Comparison of ENCODE assay signal across 8 cellular contexts in the genomic region with DNA sequence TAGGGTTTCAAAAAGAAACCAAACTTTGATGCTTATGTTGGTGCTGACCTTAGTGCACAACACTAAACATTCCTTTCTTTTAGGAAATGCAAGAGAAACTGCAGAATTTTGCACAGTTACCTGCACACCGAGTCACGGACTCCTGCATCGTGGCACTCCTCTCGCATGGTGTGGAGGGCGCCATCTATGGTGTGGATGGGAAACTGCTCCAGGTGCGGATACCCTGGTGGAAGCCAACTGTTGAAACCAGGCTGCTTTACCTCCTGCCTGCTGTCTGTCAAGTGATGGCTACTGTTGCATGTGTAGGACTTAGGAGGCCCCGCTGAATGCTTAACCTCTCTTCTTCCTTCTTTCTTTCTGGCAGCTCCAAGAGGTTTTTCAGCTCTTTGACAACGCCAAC.
DNase-seq lines count a peak whose midpoint lies in the region; ATAC-seq, FAIRE-seq and TF ChIP-seq lines count a peak whose summit lies in the region.

No MANE protein-coding gene starts in this region.

- H3K9me3 ChIP-seq in neutrophil = no peaks in the 10 kb centered on the region

- no peak for FAIRE-seq in D721Med (lab: Jason Lieb, UNC)

- DNase-seq in D721Med (ENCODE audit: insufficient read length, low spot score) (no peak), DMS153 treated with DMSO at 0.1 percent for 48 hours (lab: John Stamatoyannopoulos, UW; ENCODE audit: unreplicated experiment) (no peak), NCI-H1930 (lab: John Stamatoyannopoulos, UW) (no peak)
- peak; percentile 70 for DNase-seq in activated CD4-positive, alpha-beta T cell treated with anti-CD3 and anti-CD28 coated beads for 48 hours
- peak; percentile 60 for DNase-seq in effector CD4-positive, alpha-beta T cell

- H3K4me1 ChIP-seq in neutrophil (ENCODE audit: control insufficient read depth in 1 of 2, insufficient read depth in 1 of 2, low read depth in 1 of 2, low read length in 1 of 2) = peaks cover 33 to 36% of the 10 kb centered on the region in 2 experiments

- H3K4me3 ChIP-seq in neutrophil (ENCODE audit: low read depth in 1 of 2, low read length in 1 of 2) = peak overlapping the region in 1 of 2 experiments; percentile 33

- no peaks in the 10 kb centered on the region for H3K27me3 ChIP-seq in neutrophil

- TF ChIP-seq CTCF in D721Med (IDR thresholded peaks at IDR 0.05; ENCODE audit: insufficient read depth, missing control alignments) (peak; percentile 72), neutrophil (IDR thresholded peaks at IDR 0.05) (peak; percentile 52)

- peak overlapping the region; percentile 80 for H3K27ac ChIP-seq in neutrophil

- H3K36me3 ChIP-seq in neutrophil = peaks cover 46% of the 10 kb centered on the region

- peak; percentile 67 for ATAC-seq in HG03354 (IDR thresholded peaks at IDR 0.05; ENCODE audit: poor library complexity, severe bottlenecking, unreplicated experiment)
- no peak for ATAC-seq in HG03095 (IDR thresholded peaks at IDR 0.05; ENCODE audit: unreplicated experiment)

Comparison
In these comparisons a context has a peak if more than half of its experiments do, and no peak if none do; other contexts are left out.
1. DNase-seq: peak in activated CD4-positive, alpha-beta T cell treated with anti-CD3 and anti-CD28 coated beads for 48 hours (single experiment) and effector CD4-positive, alpha-beta T cell (single experiment); none in D721Med (single experiment), DMS153 treated with DMSO at 0.1 percent for 48 hours (single experiment) and NCI-H1930 (0 of 2).